In the genomic region with DNA sequence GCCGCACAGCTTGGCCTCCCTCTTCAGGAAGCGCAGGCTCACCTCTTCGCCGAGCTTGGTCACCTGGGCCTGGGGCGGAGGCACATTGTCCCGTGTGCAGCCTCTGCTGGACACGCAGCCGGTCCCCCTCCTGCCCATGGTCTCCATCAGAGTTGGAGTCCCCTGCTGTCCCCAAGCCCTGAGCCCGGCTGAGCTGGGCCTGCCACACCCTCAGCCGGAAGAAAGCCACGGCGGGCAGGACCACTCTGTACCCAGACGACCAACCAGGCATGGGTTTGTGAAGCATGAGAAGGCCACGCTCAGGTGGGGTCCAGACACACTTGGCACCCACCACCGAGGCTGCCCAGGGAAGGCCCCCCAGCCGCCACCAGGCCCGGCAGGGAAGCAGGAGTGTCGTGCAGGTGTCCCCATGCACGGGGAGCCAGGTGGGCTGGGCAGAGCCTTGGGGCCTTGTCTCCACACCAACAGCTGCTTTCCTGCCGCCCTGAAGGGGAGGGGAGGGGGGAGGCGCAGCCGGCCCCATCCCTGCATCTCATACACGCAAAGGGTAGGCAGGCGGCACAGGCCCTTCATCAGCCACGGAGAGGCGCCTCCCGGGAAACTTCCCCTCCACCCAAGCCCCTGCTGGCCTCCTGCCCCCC, we compare ENCODE assay signal across 27 cellular contexts. TPM values are rescaled to one million over a fixed set of nuclear protein-coding genes. Genes with fewer than 3 reads are reported as not detected.
"Had no signal": no experiment of that assay in that cellular context is flagged by ENCODE, and none has a peak within 500 bp of the region (broad histone marks: within the 10 kb centered on the region; RNA-seq: fewer than 3 reads in every experiment).

No MANE protein-coding gene starts in this region.

- H3K9ac ChIP-seq: parathyroid adenoma had no signal

- H3K36me3 ChIP-seq: adrenal gland, breast epithelium, thyroid gland had no signal

- DNase-seq: activated CD4-positive, alpha-beta T cell treated with anti-CD3 and anti-CD28 coated beads for 1 hour; activated CD8-positive, alpha-beta memory T cell treated with anti-CD3 and anti-CD28 coated beads for 24 hours; activated CD8-positive, alpha-beta memory T cell treated with anti-CD3 and anti-CD28 coated beads, Interleukin-2, amount 50 U/mL, for 48 hours; activated gamma-delta T cell treated with Interleukin-2 at 50 U/mL for 16 hours; adrenal gland; effector CD4-positive, alpha-beta T cell; head of caudate nucleus; spleen; stimulated activated CD8-positive, alpha-beta memory T cell treated with anti-CD3 and anti-CD28 coated beads, Interleukin-4, amount 100 ng/mL, for 48 hours; stimulated activated naive CD4-positive, alpha-beta T cell treated with Interleukin-2 at 50 U/mL for 16 hours had no signal

- H3K9me3 ChIP-seq: adrenal gland, breast epithelium, spleen, thyroid gland had no signal

- ATAC-seq: activated naive CD4-positive, alpha-beta T cell treated with anti-CD3 and anti-CD28 coated beads, Interleukin-2, amount 50 U/mL, for 72 hours; left lobe of liver; natural killer cell treated with Interleukin-12 subunit alpha and Interleukin-12 subunit beta and Interleukin-15 and Interleukin-18, amount 100 ng/mL, for 72 hours had no signal

- H3K27ac ChIP-seq: adrenal gland, breast epithelium, coronary artery, parathyroid adenoma, spleen, thyroid gland, VCaP had no signal

- H3K4me1 ChIP-seq: adrenal gland, breast epithelium, parathyroid adenoma had no signal

- H2AFZ ChIP-seq: parathyroid adenoma had no signal

- H3K4me3 ChIP-seq: adrenal gland, breast epithelium, coronary artery, lung, spleen, thyroid gland had no signal

- H3K27me3 ChIP-seq: adrenal gland, breast epithelium, spleen, thyroid gland had no signal

RNA-seq across cellular contexts. Expression of a gene that starts 8.3 kb away (rescaled TPM):
- total RNA-seq: activated T-helper 1 cell treated with anti-CD3 and anti-CD28 coated beads, Interleukin-12 subunit alpha, Interleukin-12 subunit beta, Interleukin-2, Interleukin-4 antibody, amounts not matched to agents 30 ng/mL and 10 ng/mL and 1 ng/mL, durations not matched to agents 14 hours and 24 hours and 36 hours; astrocyte; breast epithelium; frontal cortex; left lobe of liver; mesothelial cell of epicardium; subcutaneous adipose tissue; urinary bladder had no signal
- polyA plus RNA-seq: adrenal gland, esophagus, keratinocyte, urinary bladder had no signal
